1 cellular context compared by ENCODE assay signal in the genomic region with DNA sequence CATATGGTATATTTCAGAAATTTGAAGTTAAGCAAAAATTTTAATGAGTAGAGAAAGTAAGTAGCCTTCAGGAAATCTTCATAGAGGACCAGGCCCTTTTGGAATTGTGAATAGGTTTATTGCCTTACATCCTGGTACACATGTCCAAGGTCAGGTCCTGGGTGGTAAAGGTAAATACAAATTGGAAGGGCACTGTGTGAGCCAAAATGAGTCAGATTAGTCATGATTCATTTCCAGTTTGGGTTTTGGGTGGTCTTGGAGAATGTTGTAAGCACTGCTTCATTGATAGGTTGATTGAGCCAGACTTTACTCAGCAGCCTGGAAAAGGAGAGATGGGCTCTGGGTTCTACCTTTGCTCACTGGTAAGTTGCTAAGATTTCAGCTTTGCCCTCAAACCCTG.
A peak's percentile ranks its signal among the peaks of the same experiment; 100 is the strongest.
TF ChIP-seq lines count a peak whose summit lies in the region.

No MANE protein-coding gene starts in this region.

TF ChIP-seq in HepG2, 621 proteins besides CTCF, POLR2A, EP300 and RAD21 (continued from another document):
- TF ChIP-seq, protein P1, sequence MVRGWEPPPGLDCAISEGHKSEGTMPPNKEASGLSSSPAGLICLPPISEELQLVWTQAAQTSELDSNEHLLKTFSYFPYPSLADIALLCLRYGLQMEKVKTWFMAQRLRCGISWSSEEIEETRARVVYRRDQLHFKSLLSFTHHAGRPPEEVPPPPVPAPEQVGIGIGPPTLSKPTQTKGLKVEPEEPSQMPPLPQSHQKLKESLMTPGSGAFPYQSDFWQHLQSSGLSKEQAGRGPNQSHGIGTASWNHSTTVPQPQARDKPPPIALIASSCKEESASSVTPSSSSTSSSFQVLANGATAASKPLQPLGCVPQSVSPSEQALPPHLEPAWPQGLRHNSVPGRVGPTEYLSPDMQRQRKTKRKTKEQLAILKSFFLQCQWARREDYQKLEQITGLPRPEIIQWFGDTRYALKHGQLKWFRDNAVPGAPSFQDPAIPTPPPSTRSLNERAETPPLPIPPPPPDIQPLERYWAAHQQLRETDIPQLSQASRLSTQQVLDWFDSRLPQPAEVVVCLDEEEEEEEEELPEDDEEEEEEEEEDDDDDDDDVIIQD (CRISPR knock-in tag; IDR thresholded peaks at IDR 0.05; ENCODE audit: low read depth) = peak; percentile 57; the same call in 1 of the 2 replicates
- TF ChIP-seq, protein P2, sequence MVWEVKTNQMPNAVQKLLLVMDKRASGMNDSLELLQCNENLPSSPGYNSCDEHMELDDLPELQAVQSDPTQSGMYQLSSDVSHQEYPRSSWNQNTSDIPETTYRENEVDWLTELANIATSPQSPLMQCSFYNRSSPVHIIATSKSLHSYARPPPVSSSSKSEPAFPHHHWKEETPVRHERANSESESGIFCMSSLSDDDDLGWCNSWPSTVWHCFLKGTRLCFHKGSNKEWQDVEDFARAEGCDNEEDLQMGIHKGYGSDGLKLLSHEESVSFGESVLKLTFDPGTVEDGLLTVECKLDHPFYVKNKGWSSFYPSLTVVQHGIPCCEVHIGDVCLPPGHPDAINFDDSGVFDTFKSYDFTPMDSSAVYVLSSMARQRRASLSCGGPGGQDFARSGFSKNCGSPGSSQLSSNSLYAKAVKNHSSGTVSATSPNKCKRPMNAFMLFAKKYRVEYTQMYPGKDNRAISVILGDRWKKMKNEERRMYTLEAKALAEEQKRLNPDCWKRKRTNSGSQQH (CRISPR knock-in tag; IDR thresholded peaks at IDR 0.05; ENCODE audit: low read depth) = no peak
- TF ChIP-seq ZBTB7B (CRISPR knock-in tag; IDR thresholded peaks at IDR 0.05) = peak; percentile 54; the same call in 1 of the 2 replicates
- no peak for TF ChIP-seq SIN3B (IDR thresholded peaks at IDR 0.05; ENCODE audit: low read length)
- TF ChIP-seq SMARCE1 (IDR thresholded peaks at IDR 0.05; ENCODE audit: borderline replicate concordance) = no peak
- TF ChIP-seq RARA (CRISPR knock-in tag; IDR thresholded peaks at IDR 0.05) = peak; percentile 33; the same call in 1 of the 2 replicates
- no peak for TF ChIP-seq FOXA1 (IDR thresholded peaks at IDR 0.05)
- peak; percentile 51; the same call in 1 of the 2 replicates for TF ChIP-seq FOXA1 (CRISPR knock-in tag; IDR thresholded peaks at IDR 0.05)
- peak; percentile 27; the same call in 1 of the 2 replicates for TF ChIP-seq ETV5 (CRISPR knock-in tag; IDR thresholded peaks at IDR 0.05; ENCODE audit: borderline replicate concordance)
- peak; percentile 68; the same call in 1 of the 2 replicates for TF ChIP-seq POLR2AphosphoS2 (IDR thresholded peaks at IDR 0.05; ENCODE audit: low read depth, low read length)
- TF ChIP-seq NCOA2 (CRISPR knock-in tag; IDR thresholded peaks at IDR 0.05) = 0 out of 2 replicates have a peak, but pooled peaks have one; percentile 2
- TF ChIP-seq, protein P3, sequence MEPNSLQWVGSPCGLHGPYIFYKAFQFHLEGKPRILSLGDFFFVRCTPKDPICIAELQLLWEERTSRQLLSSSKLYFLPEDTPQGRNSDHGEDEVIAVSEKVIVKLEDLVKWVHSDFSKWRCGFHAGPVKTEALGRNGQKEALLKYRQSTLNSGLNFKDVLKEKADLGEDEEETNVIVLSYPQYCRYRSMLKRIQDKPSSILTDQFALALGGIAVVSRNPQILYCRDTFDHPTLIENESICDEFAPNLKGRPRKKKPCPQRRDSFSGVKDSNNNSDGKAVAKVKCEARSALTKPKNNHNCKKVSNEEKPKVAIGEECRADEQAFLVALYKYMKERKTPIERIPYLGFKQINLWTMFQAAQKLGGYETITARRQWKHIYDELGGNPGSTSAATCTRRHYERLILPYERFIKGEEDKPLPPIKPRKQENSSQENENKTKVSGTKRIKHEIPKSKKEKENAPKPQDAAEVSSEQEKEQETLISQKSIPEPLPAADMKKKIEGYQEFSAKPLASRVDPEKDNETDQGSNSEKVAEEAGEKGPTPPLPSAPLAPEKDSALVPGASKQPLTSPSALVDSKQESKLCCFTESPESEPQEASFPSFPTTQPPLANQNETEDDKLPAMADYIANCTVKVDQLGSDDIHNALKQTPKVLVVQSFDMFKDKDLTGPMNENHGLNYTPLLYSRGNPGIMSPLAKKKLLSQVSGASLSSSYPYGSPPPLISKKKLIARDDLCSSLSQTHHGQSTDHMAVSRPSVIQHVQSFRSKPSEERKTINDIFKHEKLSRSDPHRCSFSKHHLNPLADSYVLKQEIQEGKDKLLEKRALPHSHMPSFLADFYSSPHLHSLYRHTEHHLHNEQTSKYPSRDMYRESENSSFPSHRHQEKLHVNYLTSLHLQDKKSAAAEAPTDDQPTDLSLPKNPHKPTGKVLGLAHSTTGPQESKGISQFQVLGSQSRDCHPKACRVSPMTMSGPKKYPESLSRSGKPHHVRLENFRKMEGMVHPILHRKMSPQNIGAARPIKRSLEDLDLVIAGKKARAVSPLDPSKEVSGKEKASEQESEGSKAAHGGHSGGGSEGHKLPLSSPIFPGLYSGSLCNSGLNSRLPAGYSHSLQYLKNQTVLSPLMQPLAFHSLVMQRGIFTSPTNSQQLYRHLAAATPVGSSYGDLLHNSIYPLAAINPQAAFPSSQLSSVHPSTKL (CRISPR knock-in tag; IDR thresholded peaks at IDR 0.05) = peak; percentile 49
- TF ChIP-seq RXRB (CRISPR knock-in tag; IDR thresholded peaks at IDR 0.05; ENCODE audit: borderline replicate concordance) = 0 out of 2 replicates have a peak, but pooled peaks have one; percentile 16
- TF ChIP-seq, protein P4, sequence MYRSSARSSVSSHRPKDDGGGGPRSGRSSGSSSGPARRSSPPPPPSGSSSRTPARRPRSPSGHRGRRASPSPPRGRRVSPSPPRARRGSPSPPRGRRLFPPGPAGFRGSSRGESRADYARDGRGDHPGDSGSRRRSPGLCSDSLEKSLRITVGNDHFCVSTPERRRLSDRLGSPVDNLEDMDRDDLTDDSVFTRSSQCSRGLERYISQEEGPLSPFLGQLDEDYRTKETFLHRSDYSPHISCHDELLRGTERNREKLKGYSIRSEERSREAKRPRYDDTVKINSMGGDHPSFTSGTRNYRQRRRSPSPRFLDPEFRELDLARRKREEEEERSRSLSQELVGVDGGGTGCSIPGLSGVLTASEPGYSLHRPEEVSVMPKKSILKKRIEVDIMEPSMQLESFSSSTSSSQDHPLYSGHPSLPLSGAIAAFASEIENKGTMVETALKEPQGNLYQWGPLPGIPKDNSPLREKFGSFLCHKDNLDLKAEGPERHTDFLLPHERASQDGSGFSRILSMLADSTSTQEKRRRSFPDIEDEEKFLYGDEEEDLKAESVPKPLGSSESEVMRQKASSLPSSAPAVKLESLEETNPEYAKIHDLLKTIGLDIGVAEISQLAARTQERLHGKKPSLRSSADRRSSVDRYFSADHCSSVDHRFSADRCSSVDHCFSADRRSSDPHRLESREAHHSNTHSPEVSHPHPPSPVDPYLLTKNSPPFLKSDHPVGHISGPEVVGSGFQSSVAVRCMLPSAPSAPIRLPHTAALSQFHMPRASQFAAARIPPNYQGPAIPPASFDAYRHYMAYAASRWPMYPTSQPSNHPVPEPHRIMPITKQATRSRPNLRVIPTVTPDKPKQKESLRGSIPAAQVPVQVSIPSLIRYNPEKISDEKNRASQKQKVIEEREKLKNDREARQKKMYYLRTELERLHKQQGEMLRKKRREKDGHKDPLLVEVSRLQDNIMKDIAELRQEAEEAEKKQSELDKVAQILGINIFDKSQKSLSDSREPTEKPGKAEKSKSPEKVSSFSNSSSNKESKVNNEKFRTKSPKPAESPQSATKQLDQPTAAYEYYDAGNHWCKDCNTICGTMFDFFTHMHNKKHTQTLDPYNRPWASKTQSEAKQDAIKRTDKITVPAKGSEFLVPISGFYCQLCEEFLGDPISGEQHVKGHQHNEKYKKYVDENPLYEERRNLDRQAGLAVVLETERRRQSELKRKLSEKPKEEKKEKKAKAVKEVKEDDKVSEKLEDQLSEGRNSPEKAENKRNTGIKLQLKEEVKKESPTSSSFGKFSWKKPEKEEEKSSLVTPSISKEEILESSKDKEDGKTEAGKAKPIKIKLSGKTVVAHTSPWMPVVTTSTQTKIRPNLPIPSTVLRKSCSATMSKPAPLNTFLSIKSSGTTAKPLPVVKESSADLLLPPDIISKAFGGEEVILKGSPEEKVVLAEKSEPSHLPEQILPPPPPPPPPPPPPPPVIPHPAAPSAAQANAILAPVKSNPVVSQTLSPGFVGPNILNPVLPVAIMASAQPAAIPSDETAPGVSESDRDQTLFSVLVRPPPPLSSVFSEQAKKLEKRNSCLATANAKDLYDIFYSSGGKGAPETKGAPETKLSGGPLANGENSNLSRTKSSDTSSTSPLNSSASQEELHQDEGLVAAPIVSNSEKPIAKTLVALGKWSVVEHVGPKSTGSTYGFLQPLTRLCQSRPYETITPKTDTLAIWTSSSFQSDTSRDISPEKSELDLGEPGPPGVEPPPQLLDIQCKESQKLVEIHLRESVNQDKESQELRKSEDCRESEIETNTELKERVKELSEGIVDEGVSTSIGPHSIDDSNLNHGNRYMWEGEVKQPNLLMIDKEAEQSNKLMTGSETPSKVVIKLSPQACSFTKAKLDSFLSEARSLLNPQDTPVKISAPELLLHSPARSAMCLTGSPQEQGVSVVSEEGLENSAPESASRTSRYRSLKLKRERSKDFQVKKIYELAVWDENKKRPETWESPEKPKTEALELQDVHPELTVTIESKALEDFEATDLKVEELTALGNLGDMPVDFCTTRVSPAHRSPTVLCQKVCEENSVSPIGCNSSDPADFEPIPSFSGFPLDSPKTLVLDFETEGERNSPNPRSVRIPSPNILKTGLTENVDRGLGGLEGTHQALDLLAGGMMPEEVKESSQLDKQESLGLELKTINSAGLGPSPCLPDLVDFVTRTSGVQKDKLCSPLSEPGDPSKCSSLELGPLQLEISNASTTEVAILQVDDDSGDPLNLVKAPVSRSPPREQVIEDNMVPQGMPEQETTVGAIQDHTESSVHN (CRISPR knock-in tag; IDR thresholded peaks at IDR 0.05) = no peak
- TF ChIP-seq ZNF367 (CRISPR knock-in tag; IDR thresholded peaks at IDR 0.05; ENCODE audit: borderline replicate concordance) = no peak
- no peak for TF ChIP-seq HNRNPH1 (optimal IDR thresholded peaks at IDR 0.05; ENCODE audit: low read depth, low read length)
- TF ChIP-seq FOSL2 (CRISPR knock-in tag; IDR thresholded peaks at IDR 0.05) = peak; percentile 80
- peak; percentile 73; the same call in 1 of the 2 replicates for TF ChIP-seq ZNF12 (CRISPR knock-in tag; IDR thresholded peaks at IDR 0.05)
- TF ChIP-seq LCORL (IDR thresholded peaks at IDR 0.05) = no peak
- peak; percentile 24; the same call in 1 of the 2 replicates for TF ChIP-seq LCORL (CRISPR knock-in tag; IDR thresholded peaks at IDR 0.05)
- 0 out of 2 replicates have a peak, but pooled peaks have one; percentile 19 for TF ChIP-seq SAP130 (CRISPR knock-in tag; IDR thresholded peaks at IDR 0.05; ENCODE audit: low read depth)
- TF ChIP-seq ELF3 (CRISPR knock-in tag; IDR thresholded peaks at IDR 0.05) = peak; percentile 62
- TF ChIP-seq GATAD2A (CRISPR knock-in tag; IDR thresholded peaks at IDR 0.05) = peak; percentile 60
